8 cellular contexts compared by ENCODE assay signal in the genomic region with DNA sequence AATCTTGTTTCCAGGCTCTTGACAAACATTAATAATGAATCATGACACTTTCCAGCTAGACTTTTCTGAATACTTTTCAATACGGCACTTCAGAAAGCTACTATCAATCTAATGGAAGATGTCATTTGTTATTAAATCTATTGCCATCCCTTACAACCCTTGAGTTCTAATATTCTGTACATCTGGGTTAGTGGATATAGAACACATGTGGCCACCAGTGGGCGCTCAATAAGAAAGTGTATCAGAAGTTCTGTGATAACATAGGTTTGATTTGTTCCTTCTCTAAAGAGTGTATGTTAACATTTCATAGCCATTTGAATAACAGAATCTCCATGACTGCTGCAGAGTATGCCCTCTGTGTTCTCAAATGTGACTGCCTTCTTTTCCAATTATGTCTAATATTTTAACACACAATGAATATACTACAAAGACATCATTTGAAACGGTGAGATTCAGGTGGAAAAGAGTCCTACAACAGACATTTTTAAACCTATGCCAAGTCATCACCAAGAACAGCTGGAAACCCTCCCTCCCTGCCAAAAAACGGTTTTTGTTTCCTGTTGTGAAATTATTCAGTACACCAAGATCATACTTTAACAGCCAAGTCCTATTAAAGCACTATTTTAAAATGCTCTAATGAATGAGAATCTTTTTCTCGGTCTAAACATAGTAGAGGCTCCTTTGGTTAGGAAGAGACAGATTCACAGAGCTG. TPM values are rescaled to one million over a fixed set of nuclear protein-coding genes. Genes with fewer than 3 reads are reported as not detected.
A peak's percentile ranks its signal among the peaks of the same experiment; 100 is the strongest.
DNase-seq lines count a peak whose midpoint lies in the region; ATAC-seq and TF ChIP-seq lines count a peak whose summit lies in the region.

No MANE protein-coding gene starts in this region.

- in situ Hi-C loops in GM13976 (cut with MboI; ENCODE audit: low sequenced_read_pairs, unreplicated experiment) (no loop called here), transverse colon (cut with MboI; ENCODE audit: low pct_ligation_motif_present in 1 of 4, low pct_unique_long_range_greater_than_20kb in 1 of 4, low sequenced_read_pairs in 3 of 4) (no loop called here)

- no peak for TF ChIP-seq EP300 in transverse colon (IDR thresholded peaks at IDR 0.05; ENCODE audit: low read depth)

- H3K4me1 Mint-ChIP-seq in MCF 10A (ENCODE audit: insufficient read depth, unreplicated experiment), result peaks cover 25% of the 10 kb centered on the region

- no peak for TF ChIP-seq POLR2A in transverse colon (IDR thresholded peaks at IDR 0.05)

- CTCF ChIA-PET in MCF 10A (lab: Yijun Ruan, JAX), result interaction anchor here (0.5 to 9.0 kb wide), 12 partner anchors 9 to 1748 kb away, joined by 3 to 72 read pairs (median 3); a partner anchor contains a TSS

- H3K4me3 Mint-ChIP-seq in MCF 10A (ENCODE audit: unreplicated experiment), result no peak overlapping the region

- H3K27ac Mint-ChIP-seq in MCF 10A (ENCODE audit: low read depth, unreplicated experiment), result no peak overlapping the region

- H3K4me3 ChIP-seq in lower lobe of right lung (no peak overlapping the region), transverse colon (no peak overlapping the region)

- no TSS peak for BruUV-seq in MCF 10A (replicated peaks; lab: Mats Ljungman, UMichigan)

- H3K27me3 ChIP-seq in lower lobe of right lung (ENCODE audit: low read depth) (peaks cover 8% of the 10 kb centered on the region), transverse colon (no peaks in the 10 kb centered on the region)

- intact Hi-C loops in MCF 10A (cut with micrococcal nuclease), result no loop called here
- intact Hi-C loops in lower lobe of right lung (cut with DNase I), result no loop called here
- intact Hi-C loops in transverse colon (cut with DNase I; ENCODE audit: low total_unique reads), result no loop called here

- H3K27ac ChIP-seq in lower lobe of right lung (no peak overlapping the region), transverse colon (no peak overlapping the region)

- POLR2A ChIA-PET in MCF 10A (lab: Yijun Ruan, JAX), result interaction anchor here (0.6 kb wide), 1 partner anchor 19 kb away, joined by 3 read pairs; no protein-coding TSS in a partner anchor

- H3K36me3 ChIP-seq in lower lobe of right lung, result no peaks in the 10 kb centered on the region
- no peaks in the 10 kb centered on the region for H3K36me3 ChIP-seq in transverse colon

- 37 to 48% methylated on average over 5 of the region's 5 CpGs for WGBS in transverse colon (ENCODE audit: low coverage in 1 of 2), 2 donors

- no peaks in the 10 kb centered on the region for H3K27me3 Mint-ChIP-seq in MCF 10A (ENCODE audit: insufficient read depth, unreplicated experiment)

- TF ChIP-seq CTCF in GM13976 (IDR thresholded peaks at IDR 0.05; ENCODE audit: borderline replicate concordance, control extremely low read depth, extremely low read depth, insufficient read depth, missing control alignments) (peak; percentile 61), MCF 10A (IDR thresholded peaks at IDR 0.05; ENCODE audit: unreplicated experiment) (peak; percentile 65), lower lobe of right lung (IDR thresholded peaks at IDR 0.05) (peak; percentile 62), transverse colon (IDR thresholded peaks at IDR 0.05) (peak; percentile 50 to 66 (median 57))

- ATAC-seq in lower lobe of right lung, result peak; percentile 49 to 58
- no peak for ATAC-seq in HG02885 (IDR thresholded peaks at IDR 0.05; ENCODE audit: poor library complexity, unreplicated experiment)
- no peak for ATAC-seq in GM19324 (IDR thresholded peaks at IDR 0.05; ENCODE audit: low FRiP score, unreplicated experiment)

- no peaks in the 10 kb centered on the region for H3K9me3 Mint-ChIP-seq in MCF 10A (ENCODE audit: unreplicated experiment)

- DNase-seq in AG08396 (ENCODE audit: low spot score) (peak; percentile 21), GM13976 (ENCODE audit: low spot score) (no peak), SHP77 treated with DMSO at 0.1 percent for 48 hours (lab: John Stamatoyannopoulos, UW) (peak; percentile 4), MCF 10A (ENCODE audit: unreplicated experiment) (peak; percentile 66), lower lobe of right lung (peak; percentile 53), transverse colon (peak; percentile 53)

- H3K36me3 Mint-ChIP-seq in MCF 10A (ENCODE audit: insufficient read depth, unreplicated experiment), result no peaks in the 10 kb centered on the region

- no peaks in the 10 kb centered on the region for H3K9me3 ChIP-seq in lower lobe of right lung
- H3K9me3 ChIP-seq in transverse colon, result no peaks in the 10 kb centered on the region

- peaks cover 7% of the 10 kb centered on the region for H3K4me1 ChIP-seq in lower lobe of right lung
- peaks cover 0 to 30% (median 11%) of the 10 kb centered on the region in 4 donors for H3K4me1 ChIP-seq in transverse colon

RNA-seq across cellular contexts. Expression of a gene that starts 22.2 kb away (rescaled TPM):
- total RNA-seq in MCF 10A (2022), result 1.2 and 1.3 TPM in 2 replicates
- 49.4 TPM for total RNA-seq in lower lobe of right lung
- total RNA-seq in transverse colon, result 1 to 10 TPM in 2 of 4 donors, under 1 TPM in 1, not detected in 1; 0.68 to 4.9 (median 1.7) TPM

Comparison
In these comparisons a context has a peak if more than half of its experiments do, and no peak if none do; other contexts are left out.
1. ATAC-seq: peak in lower lobe of right lung (2 of 2); none in HG02885 (single experiment) and GM19324 (single experiment).
2. Peak in every context shown above with its lines, with median percentiles within 50 percentile points of each other: CTCF ChIP-seq.